Comparison of ENCODE assay signal across 31 cellular contexts in genomic region chr15:99134317-99134821, GRCh38. TPM values are rescaled to one million over a fixed set of nuclear protein-coding genes. Genes with fewer than 3 reads are reported as not detected.
A peak's percentile ranks its signal among the peaks of the same experiment; 100 is the strongest.
DNase-seq lines count a peak whose midpoint lies in the region; ATAC-seq, FAIRE-seq and TF ChIP-seq lines count a peak whose summit lies in the region.
"Had no signal": no experiment of that assay in that cellular context is flagged by ENCODE, and none has a peak within 500 bp of the region (broad histone marks: within the 10 kb centered on the region; RNA-seq: fewer than 3 reads in every experiment).

No MANE protein-coding gene starts in this region.

- H3K9me3 ChIP-seq in right cardiac atrium (ENCODE audit: control insufficient read depth, low read length) (no peaks in the 10 kb centered on the region), H1 (ENCODE audit: insufficient read depth in 2 of 2, low read depth in 1 of 2, low read length in 1 of 2) (no peaks in the 10 kb centered on the region)
- H3K9me3 ChIP-seq: SJCRH30, thyroid gland had no signal

- no peak overlapping the region for H3K18ac ChIP-seq in H1 (ENCODE audit: extremely low read depth, low read length)

- H3K79me2 ChIP-seq in H1 (ENCODE audit: control insufficient read depth in 1 of 2, insufficient read depth in 2 of 2, low read length in 2 of 2): no peaks in the 10 kb centered on the region

- no peak overlapping the region for H4K8ac ChIP-seq in H1 (ENCODE audit: extremely low read depth, insufficient read depth, low read length)

- ATAC-seq in right cardiac atrium (no peak), GM21367 (IDR thresholded peaks at IDR 0.05; ENCODE audit: unreplicated experiment) (no peak), GM18861 (IDR thresholded peaks at IDR 0.05; ENCODE audit: unreplicated experiment) (no peak)
- ATAC-seq in activated naive CD4-positive, alpha-beta T cell treated with anti-CD3 and anti-CD28 coated beads, Interleukin-2, amount 50 U/mL, for 72 hours: no peak
- ATAC-seq: stimulated activated naive CD8-positive, alpha-beta T cell treated with anti-CD3 and anti-CD28 coated beads, Interleukin-15, amount 100 ng/mL, for 72 hours had no signal

- TF ChIP-seq RAD21 in H1 (IDR thresholded peaks at IDR 0.05 in 1 of 2, conservative IDR thresholded peaks at IDR 0.05 in 1 of 2; ENCODE audit: low read depth in 2 of 2, low read length in 2 of 2): no peak

- no peak overlapping the region for H2BK20ac ChIP-seq in H1 (ENCODE audit: low read length)

- no peak overlapping the region for H2BK5ac ChIP-seq in H1 (ENCODE audit: low read depth, low read length)

- no peak overlapping the region for H2AK5ac ChIP-seq in H1 (ENCODE audit: low read depth, low read length)

- H3K4ac ChIP-seq in H1 (replicated peaks; ENCODE audit: insufficient read length, low read depth, low read length): no peak overlapping the region

- H3K36me3 ChIP-seq in H1 (ENCODE audit: control insufficient read depth in 2 of 4, insufficient read depth in 4 of 4, low read length in 3 of 4): no peaks in the 10 kb centered on the region

- H3K9ac ChIP-seq in H1 (replicated peaks in 1 of 4; ENCODE audit: extremely low read depth in 1 of 4, low read depth in 3 of 4, low read length in 3 of 4): no peak overlapping the region

- peaks cover 2% of the 10 kb centered on the region for H3K27me3 Mint-ChIP-seq in nephron progenitor cell (ENCODE audit: low read depth, poor library complexity)
- H3K27me3 Mint-ChIP-seq: activated T-helper 17 cell treated with anti-CD3 and anti-CD28 coated beads, Interleukin-2, amount 50 U/mL, for 72 hours; CD4-positive, alpha-beta memory T cell; stimulated activated naive CD8-positive, alpha-beta T cell treated with anti-CD3 and anti-CD28 coated beads, Interleukin-15, amount 100 ng/mL, for 72 hours had no signal

- no peaks in the 10 kb centered on the region for H3K79me1 ChIP-seq in H1 (ENCODE audit: low read depth, low read length)

- H2BK15ac ChIP-seq in H1 (ENCODE audit: low read length): no peak overlapping the region

- peaks cover 57% of the 10 kb centered on the region for H3K36me3 Mint-ChIP-seq in nephron progenitor cell (ENCODE audit: low read depth)
- H3K36me3 Mint-ChIP-seq in activated naive CD4-positive, alpha-beta T cell treated with anti-CD3 and anti-CD28 coated beads, Interleukin-2, amount 50 U/mL, for 72 hours: no peaks in the 10 kb centered on the region
- H3K36me3 Mint-ChIP-seq: activated naive CD4-positive, alpha-beta T cell treated with anti-CD3 and anti-CD28 coated beads, Interleukin-2, amount 10 ng/mL, durations not matched to agents 7 days and 5 days; CD4-positive, alpha-beta memory T cell had no signal

- H3K4me3 Mint-ChIP-seq in nephron progenitor cell: no peak overlapping the region
- H3K4me3 Mint-ChIP-seq: activated naive CD4-positive, alpha-beta T cell treated with anti-CD3 and anti-CD28 coated beads, Interleukin-2, amount 10 ng/mL, durations not matched to agents 7 days and 5 days; activated T-helper 17 cell treated with anti-CD3 and anti-CD28 coated beads, Interleukin-2, amount 50 U/mL, for 72 hours; CD4-positive, alpha-beta memory T cell; stimulated activated naive CD8-positive, alpha-beta T cell treated with anti-CD3 and anti-CD28 coated beads, Interleukin-15, amount 100 ng/mL, for 72 hours had no signal

- H4K91ac ChIP-seq in H1 (replicated peaks; ENCODE audit: insufficient read length, low read length): no peak overlapping the region

- H4K5ac ChIP-seq in H1 (ENCODE audit: insufficient read length, low read depth, low read length): no peak overlapping the region

- H3K23me2 ChIP-seq in H1 (ENCODE audit: low read depth, low read length): no peaks in the 10 kb centered on the region

- H2BK12ac ChIP-seq in H1 (ENCODE audit: low read depth, low read length): no peak overlapping the region

- H3K27me3 ChIP-seq in right cardiac atrium (ENCODE audit: control insufficient read depth, insufficient read depth) (no peaks in the 10 kb centered on the region), H1 (replicated peaks in 1 of 4; ENCODE audit: control insufficient read depth in 3 of 4, extremely low read depth in 1 of 4, insufficient read depth in 3 of 4, low read length in 3 of 4) (no peaks in the 10 kb centered on the region)
- H3K27me3 ChIP-seq: SJCRH30, thyroid gland had no signal

- H3K56ac ChIP-seq in H1 (replicated peaks; ENCODE audit: insufficient read length, low read depth, low read length): no peak overlapping the region

- POLR2A ChIA-PET in H1 (lab: Charles Lee; ENCODE audit: partially characterized antibody): interaction anchor here (0.9 kb wide), 1 partner anchor 9 kb away, joined by 5 read pairs; no protein-coding TSS in a partner anchor

- no peak overlapping the region for H2AFZ ChIP-seq in H1 (ENCODE audit: low read length)

- H3K4me3 ChIP-seq in right cardiac atrium (ENCODE audit: low read length) (no peak overlapping the region), H1 (ENCODE audit: extremely low read depth in 1 of 4, insufficient read depth in 2 of 4, low read depth in 3 of 4, low read length in 4 of 4) (no peak overlapping the region)
- H3K4me3 ChIP-seq: lung, SJCRH30, thyroid gland had no signal

- intact Hi-C loops in right cardiac atrium (cut with DNase I): no loop called here
- intact Hi-C loops in cardiac septum (cut with DNase I): no loop called here

- TF ChIP-seq CTCF in H1 (IDR thresholded peaks at IDR 0.05; ENCODE audit: control extremely low read depth in 1 of 3, insufficient read depth in 1 of 3, low read depth in 1 of 3, low read length in 3 of 3) (no peak), nephron progenitor cell (IDR thresholded peaks at IDR 0.05) (no peak)

- TF ChIP-seq EP300 in H1 (IDR thresholded peaks at IDR 0.05; ENCODE audit: borderline replicate concordance in 1 of 2, low read depth in 2 of 2, low read length in 2 of 2): no peak

- no peak for TF ChIP-seq POLR2A in H1 (IDR thresholded peaks at IDR 0.05; ENCODE audit: control extremely low read depth in 1 of 2, low read depth in 2 of 2, low read length in 2 of 2)

- H3K23ac ChIP-seq in H1 (ENCODE audit: insufficient read length): no peak overlapping the region

- CTCF ChIA-PET in H1 (lab: Charles Lee; ENCODE audit: partially characterized antibody): interaction anchor here (1.1 to 2.6 kb wide), 7 partner anchors 10 to 79 kb away, joined by 3 to 9 read pairs (median 5); partner anchors contain the start of gene SYNM

- H3K14ac ChIP-seq in H1 (ENCODE audit: insufficient read length): no peak overlapping the region

- H2BK120ac ChIP-seq in H1 (replicated peaks; ENCODE audit: low read depth, low read length): no peak overlapping the region

- 86% methylated on average over 11 of the region's 11 CpGs for WGBS in right cardiac atrium
- WGBS in H1 (ENCODE audit: extremely low coverage in 1 of 2, insufficient coverage in 1 of 2, insufficient read length in 1 of 2, insufficient replicate concordance in 2 of 2, low coverage in 1 of 2, low lambda C conversion rate in 2 of 2, missing lambda C conversion rate in 1 of 2), 2 experiments: 89% methylated on average over 11 of the region's 11 CpGs; no CpG with 5 or more reads in 1 of the 2 experiments

- H3K4me1 ChIP-seq in right cardiac atrium (ENCODE audit: control insufficient read depth, insufficient read depth, low read length) (no peaks in the 10 kb centered on the region), H1 (replicated peaks in 1 of 4; ENCODE audit: control insufficient read depth in 3 of 4, insufficient read depth in 4 of 4, low read length in 3 of 4) (peaks cover 0 to 10% (median 1%) of the 10 kb centered on the region in 4 experiments; a peak in 2 of 7 replicates)

- H3K9me3 Mint-ChIP-seq in nephron progenitor cell: peaks cover 4% of the 10 kb centered on the region
- no peaks in the 10 kb centered on the region for H3K9me3 Mint-ChIP-seq in activated naive CD4-positive, alpha-beta T cell treated with anti-CD3 and anti-CD28 coated beads, Interleukin-2, amount 50 U/mL, for 72 hours
- H3K9me3 Mint-ChIP-seq: activated naive CD4-positive, alpha-beta T cell treated with anti-CD3 and anti-CD28 coated beads, Interleukin-2, amount 10 ng/mL, durations not matched to agents 7 days and 5 days; activated T-helper 17 cell treated with anti-CD3 and anti-CD28 coated beads, Interleukin-2, amount 50 U/mL, for 72 hours; CD4-positive, alpha-beta memory T cell; stimulated activated naive CD8-positive, alpha-beta T cell treated with anti-CD3 and anti-CD28 coated beads, Interleukin-15, amount 100 ng/mL, for 72 hours had no signal

- no peak for FAIRE-seq in H1 (lab: Jason Lieb, UNC)
- FAIRE-seq: colon, D721Med, keratinocyte, RCC 7860 had no signal

- peak overlapping the region; percentile 6 for H3K27ac Mint-ChIP-seq in nephron progenitor cell
- H3K27ac Mint-ChIP-seq in activated naive CD4-positive, alpha-beta T cell treated with anti-CD3 and anti-CD28 coated beads, Interleukin-2, amount 50 U/mL, for 72 hours: no peak overlapping the region
- H3K27ac Mint-ChIP-seq: activated naive CD4-positive, alpha-beta T cell treated with anti-CD3 and anti-CD28 coated beads, Interleukin-2, amount 10 ng/mL, durations not matched to agents 7 days and 5 days; activated T-helper 17 cell treated with anti-CD3 and anti-CD28 coated beads, Interleukin-2, amount 50 U/mL, for 72 hours; CD4-positive, alpha-beta memory T cell had no signal

- no peak overlapping the region for H3K4me2 ChIP-seq in H1 (ENCODE audit: insufficient read depth in 1 of 2, low read depth in 2 of 2, low read length in 2 of 2)

- H3K27ac ChIP-seq in right cardiac atrium (ENCODE audit: low read length): peak overlapping the region; percentile 66
- H3K27ac ChIP-seq in H1 (ENCODE audit: low read depth, low read length): no peak overlapping the region
- H3K27ac ChIP-seq: HL-60, SJCRH30, WERI-Rb-1 had no signal

- no peak for DNase-seq in right cardiac atrium
- no peak for DNase-seq in cardiac septum (ENCODE audit: low spot score)
- DNase-seq in H1 (ENCODE audit: low read depth in 1 of 2, low spot score in 2 of 2): no peak
- no peak for DNase-seq in nephron progenitor cell
- DNase-seq in activated naive CD4-positive, alpha-beta T cell treated with anti-CD3 and anti-CD28 coated beads, Interleukin-2, amount 50 U/mL, for 72 hours (ENCODE audit: low spot score in 2 of 2): no peak
- DNase-seq in DMS114 treated with DMSO at 0.1 percent for 48 hours (lab: John Stamatoyannopoulos, UW; ENCODE audit: unreplicated experiment): no peak
- DNase-seq: activated CD4-positive, alpha-beta T cell treated with anti-CD3 and anti-CD28 coated beads for 48 hours; activated naive CD4-positive, alpha-beta T cell treated with anti-CD3 and anti-CD28 coated beads, Interleukin-2, amount 10 ng/mL, durations not matched to agents 7 days and 5 days; amygdala; CD4-positive, alpha-beta memory T cell; MV-4-11; NCI-H1436; NCI-H226; NCI-H526 treated with DMSO at 0.1 percent for 48 hours; retina; SJCRH30; stimulated activated CD4-positive, alpha-beta T cell treated with anti-CD3 and anti-CD28 coated beads, Interleukin-2, amount 100 ng/mL, for 24 hours; stimulated activated CD8-positive, alpha-beta memory T cell treated with anti-CD3 and anti-CD28 coated beads, Interleukin-4, amount 100 ng/mL, for 48 hours; stimulated activated naive CD8-positive, alpha-beta T cell treated with anti-CD3 and anti-CD28 coated beads, Interleukin-15, amount 100 ng/mL, for 72 hours; T-helper 9 cell; WERI-Rb-1 had no signal

- peaks cover 30% of the 10 kb centered on the region for H3K4me1 Mint-ChIP-seq in nephron progenitor cell
- H3K4me1 Mint-ChIP-seq: activated naive CD4-positive, alpha-beta T cell treated with anti-CD3 and anti-CD28 coated beads, Interleukin-2, amount 10 ng/mL, durations not matched to agents 7 days and 5 days; activated T-helper 17 cell treated with anti-CD3 and anti-CD28 coated beads, Interleukin-2, amount 50 U/mL, for 72 hours; stimulated activated naive CD8-positive, alpha-beta T cell treated with anti-CD3 and anti-CD28 coated beads, Interleukin-15, amount 100 ng/mL, for 72 hours had no signal

- no peaks in the 10 kb centered on the region for H4K20me1 ChIP-seq in H1 (replicated peaks in 1 of 2; ENCODE audit: control insufficient read depth in 1 of 2, insufficient read depth in 2 of 2, low read length in 2 of 2)

RNA-seq across cellular contexts. Expression of gene SYNM, which starts 29.5 kb away (rescaled TPM):
- total RNA-seq in right cardiac atrium: 100 to 1,000 TPM; 184 to 463 (median 218) TPM
- 127 TPM for polyA plus RNA-seq in right cardiac atrium
- 395 TPM for total RNA-seq in cardiac septum
- 2.0 and 2.2 TPM in 2 replicates for total RNA-seq in H1 (2021; fragmentation: NEBNext Ultra II Directional; extraction: Animal tissue kit (Norgen Biotek cat#: 25700))
- polyA plus RNA-seq in H1 (2011; rRNA removed): 0.67 and 0.89 TPM in 2 replicates
- 0.85 TPM for polyA plus RNA-seq in H1 (2011; cell fraction: cytosol; rRNA removed)
- 2.4 TPM for polyA plus RNA-seq in H1 (2011; cell fraction: nucleus; rRNA removed)
- polyA plus RNA-seq in H1 (2012, experiment 1 of 2): 1.9 to 2.2 TPM (median 2.1 TPM) in 4 replicates
- polyA plus RNA-seq in H1 (2012, experiment 2 of 2): 0.31 TPM
- 1.0 TPM for polyA plus RNA-seq in H1 (2013, experiment 1 of 2)
- 0.98 TPM for polyA plus RNA-seq in H1 (2013, experiment 2 of 2)
- 0.95 and 1.4 TPM in 2 replicates for polyA minus RNA-seq in H1 (2011; rRNA and poly(A)+ RNA removed)
- polyA minus RNA-seq in H1 (2011; cell fraction: cytosol; rRNA and poly(A)+ RNA removed): 1.1 TPM
- polyA minus RNA-seq in H1 (2011; cell fraction: nucleus; rRNA and poly(A)+ RNA removed): 1.7 TPM
- under 1 TPM; 0.16 to 0.43 TPM for total RNA-seq in activated naive CD4-positive, alpha-beta T cell treated with anti-CD3 and anti-CD28 coated beads, Interleukin-2, amount 50 U/mL, for 72 hours

Comparison
In these comparisons a context has a peak if more than half of its experiments do, and no peak if none do; other contexts are left out.
1. RNA of gene SYNM, which starts 29.5 kb away (total RNA-seq): 395 TPM in cardiac septum (single experiment) and 184 to 463 TPM in right cardiac atrium; 2.0 to 2.2 TPM in H1 and 0.16 to 0.43 TPM in activated naive CD4-positive, alpha-beta T cell treated with anti-CD3 and anti-CD28 coated beads, Interleukin-2, amount 50 U/mL, for 72 hours; every median in the first group is over 10 times any median in the second.